Comparison of ENCODE assay signal across 12 cellular contexts in genomic region chr3:153350420-153350819, GRCh38.
DNase-seq lines count a peak whose midpoint lies in the region; ATAC-seq and TF ChIP-seq lines count a peak whose summit lies in the region.
"Had no signal": no experiment of that assay in that cellular context is flagged by ENCODE, and none has a peak within 500 bp of the region (broad histone marks: within the 10 kb centered on the region; RNA-seq: fewer than 3 reads in every experiment).

No MANE protein-coding gene starts in this region.

- no peak for ATAC-seq in GM18907 (IDR thresholded peaks at IDR 0.05; ENCODE audit: unreplicated experiment)

- H3K27ac ChIP-seq in transverse colon = no peak overlapping the region
- H3K27ac ChIP-seq: cardiac muscle cell, HL-60 had no signal

- no peaks in the 10 kb centered on the region for H3K9me3 ChIP-seq in transverse colon

- H3K27me3 ChIP-seq in transverse colon = no peaks in the 10 kb centered on the region
- H3K27me3 ChIP-seq: cardiac muscle cell had no signal

- intact Hi-C loops in transverse colon (cut with DNase I; ENCODE audit: low total_unique reads) = no loop called here

- no peaks in the 10 kb centered on the region for H3K4me1 ChIP-seq in transverse colon

- in situ Hi-C loops in astrocyte of the spinal cord (cut with HindIII; ENCODE audit: low sequenced_read_pairs) (no loop called here), transverse colon (cut with MboI; ENCODE audit: low pct_ligation_motif_present in 1 of 4, low pct_unique_long_range_greater_than_20kb in 1 of 4, low sequenced_read_pairs in 3 of 4) (no loop called here)

- DNase-seq in AG10803 (ENCODE audit: low read depth) (peak; percentile 85), HT-29 (ENCODE audit: low spot score) (peak; percentile 65), astrocyte of the spinal cord (ENCODE audit: low read depth, low spot score) (peak; percentile 92), kidney tubule cell (ENCODE audit: low spot score) (peak; percentile 70), transverse colon (no peak), Kasumi-1 (lab: John Stamatoyannopoulos, UW) (no peak), KG1 (lab: John Stamatoyannopoulos, UW) (no peak)
- DNase-seq: NCI-H1417 treated with DMSO at 0.1 percent for 48 hours, NCI-H69 had no signal

- no peak for TF ChIP-seq EP300 in transverse colon (IDR thresholded peaks at IDR 0.05; ENCODE audit: low read depth)

- no peaks in the 10 kb centered on the region for H3K36me3 ChIP-seq in transverse colon
- H3K36me3 ChIP-seq: cardiac muscle cell had no signal

- TF ChIP-seq CTCF in AG10803 (conservative IDR thresholded peaks at IDR 0.05; ENCODE audit: low read length) = no peak
- TF ChIP-seq CTCF in astrocyte of the spinal cord (IDR thresholded peaks at IDR 0.05; ENCODE audit: low read depth, low read length) = no peak
- TF ChIP-seq CTCF in transverse colon (IDR thresholded peaks at IDR 0.05) = no peak

- WGBS in transverse colon (ENCODE audit: low coverage in 1 of 2), 2 donors = 55 to 75% methylated on average over 2 of the region's 2 CpGs

- no peak overlapping the region for H3K4me3 ChIP-seq in AG10803 (ENCODE audit: low read length)
- no peak overlapping the region for H3K4me3 ChIP-seq in astrocyte of the spinal cord (ENCODE audit: low read depth, low read length)
- no peak overlapping the region for H3K4me3 ChIP-seq in transverse colon
- H3K4me3 ChIP-seq: cardiac muscle cell had no signal

- no peak for TF ChIP-seq POLR2A in transverse colon (IDR thresholded peaks at IDR 0.05)

Comparison
In these comparisons a context has a peak if more than half of its experiments do, and no peak if none do; other contexts are left out.
1. DNase-seq: peak in AG10803 (single experiment), HT-29 (single experiment), astrocyte of the spinal cord (single experiment) and kidney tubule cell (single experiment); none in transverse colon (single experiment), Kasumi-1 (0 of 2) and KG1 (single experiment).